Comparison of ENCODE assay signal across 8 cellular contexts in the genomic region with DNA sequence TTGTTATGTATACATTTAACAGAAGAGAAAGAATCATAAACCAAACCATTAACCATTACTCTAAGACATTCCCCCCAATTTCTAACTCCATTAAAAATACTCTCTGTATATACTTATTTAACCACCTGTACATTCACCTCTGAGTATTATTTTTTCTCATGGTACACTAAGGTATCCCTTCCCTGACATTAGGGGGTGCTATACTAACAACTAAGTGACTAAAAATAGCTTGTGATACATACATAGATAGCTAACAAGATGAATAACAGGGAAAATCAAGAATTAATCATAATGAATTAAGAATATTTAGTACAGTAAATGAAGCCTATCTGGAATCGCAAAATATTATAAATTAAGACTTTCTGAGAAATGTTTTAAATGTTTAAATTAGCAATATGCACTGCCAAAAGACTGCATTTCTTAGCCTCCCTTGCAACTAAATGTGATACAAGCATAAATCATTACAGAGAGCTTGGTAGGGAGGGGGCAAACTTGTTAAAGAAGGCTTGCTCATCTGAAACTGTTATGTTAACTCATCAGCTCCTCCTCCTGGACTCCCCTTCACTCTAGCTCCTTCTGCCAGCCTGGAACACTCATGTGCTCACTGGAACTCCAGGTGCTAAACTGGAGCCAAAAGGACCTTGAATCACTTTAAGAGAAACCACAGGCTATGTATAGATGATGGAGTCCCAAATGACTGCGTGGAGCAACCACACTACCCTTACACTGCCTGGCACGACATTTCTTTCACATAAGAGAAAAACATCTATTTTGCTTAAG. TPM values are rescaled to one million over a fixed set of nuclear protein-coding genes. Genes with fewer than 3 reads are reported as not detected.
DNase-seq lines count a peak whose midpoint lies in the region; ATAC-seq and TF ChIP-seq lines count a peak whose summit lies in the region.

No MANE protein-coding gene starts in this region.

- ATAC-seq in activated T-cell treated with anti-CD3 and anti-CD28 coated beads, Interleukin-2, amount 50 U/mL, for 72 hours (replicated peaks in 1 of 2) = peak; percentile 56 to 71
- ATAC-seq in GM21717 (IDR thresholded peaks at IDR 0.05; ENCODE audit: unreplicated experiment) = peak; percentile 77
- ATAC-seq in activated CD8-positive, alpha-beta T cell treated with anti-CD3 and anti-CD28 coated beads for 36 hours = peak; percentile 80

- H3K27ac Mint-ChIP-seq in activated T-cell treated with anti-CD3 and anti-CD28 coated beads, Interleukin-2, amount 50 U/mL, for 72 hours = no peak overlapping the region
- H3K27ac Mint-ChIP-seq in activated T-cell treated with anti-CD3 and anti-CD28 coated beads, Interleukin-2, amount 50 U/mL, for 24 hours = no peak overlapping the region
- peak overlapping the region; percentile 52 for H3K27ac Mint-ChIP-seq in activated CD8-positive, alpha-beta T cell treated with anti-CD3 and anti-CD28 coated beads for 36 hours

- intact Hi-C loops in activated CD8-positive, alpha-beta T cell treated with anti-CD3 and anti-CD28 coated beads for 36 hours (cut with micrococcal nuclease) = no loop called here

- peaks cover 10 to 26% of the 10 kb centered on the region in 2 donors for H3K36me3 Mint-ChIP-seq in activated T-cell treated with anti-CD3 and anti-CD28 coated beads, Interleukin-2, amount 50 U/mL, for 72 hours (ENCODE audit: insufficient read depth in 2 of 2)
- peaks cover 64% of the 10 kb centered on the region for H3K36me3 Mint-ChIP-seq in activated T-cell treated with anti-CD3 and anti-CD28 coated beads, Interleukin-2, amount 50 U/mL, for 24 hours (ENCODE audit: low read depth)
- peaks cover 22% of the 10 kb centered on the region for H3K36me3 Mint-ChIP-seq in activated CD8-positive, alpha-beta T cell treated with anti-CD3 and anti-CD28 coated beads for 36 hours (ENCODE audit: low read depth)

- TF ChIP-seq CTCF in LNCAP (IDR thresholded peaks at IDR 0.05) (peak; percentile 65), liver (IDR thresholded peaks at IDR 0.05; ENCODE audit: low read depth, low read length, missing input control) (peak; percentile 46)
- TF ChIP-seq CTCF in activated CD8-positive, alpha-beta T cell treated with anti-CD3 and anti-CD28 coated beads for 36 hours (IDR thresholded peaks at IDR 0.05) = peak; percentile 70

- peaks cover 3 to 10% (median 9%) of the 10 kb centered on the region in 4 donors for H3K36me3 ChIP-seq in liver (ENCODE audit: control insufficient read depth in 4 of 4, insufficient read depth in 3 of 4, low read depth in 1 of 4, low read length in 3 of 4)

- H3K27me3 ChIP-seq in liver (ENCODE audit: control insufficient read depth in 4 of 4, insufficient read depth in 4 of 4, low read length in 3 of 4) = no peaks in the 10 kb centered on the region

- H3K27ac ChIP-seq in liver (ENCODE audit: low read depth in 1 of 2, low read length in 2 of 2) = no peak overlapping the region

- no peaks in the 10 kb centered on the region for H3K9me3 Mint-ChIP-seq in activated T-cell treated with anti-CD3 and anti-CD28 coated beads, Interleukin-2, amount 50 U/mL, for 72 hours
- H3K9me3 Mint-ChIP-seq in activated T-cell treated with anti-CD3 and anti-CD28 coated beads, Interleukin-2, amount 50 U/mL, for 24 hours = no peaks in the 10 kb centered on the region
- no peaks in the 10 kb centered on the region for H3K9me3 Mint-ChIP-seq in activated CD8-positive, alpha-beta T cell treated with anti-CD3 and anti-CD28 coated beads for 36 hours

- TF ChIP-seq RAD21 in liver (IDR thresholded peaks at IDR 0.05) = peak; percentile 71 to 75

- no peak overlapping the region for H3K9ac ChIP-seq in liver (ENCODE audit: low read depth in 1 of 2, low read length in 2 of 2)

- no peaks in the 10 kb centered on the region for H3K4me1 ChIP-seq in liver (ENCODE audit: control insufficient read depth in 4 of 4, insufficient read depth in 4 of 4, low read length in 3 of 4)

- WGBS in liver = 94% methylated on average over 3 of the region's 3 CpGs

- no peak overlapping the region for H3K4me3 ChIP-seq in liver (ENCODE audit: low read depth in 1 of 3, low read length in 3 of 3)

- POLR2A ChIA-PET in activated CD8-positive, alpha-beta T cell treated with anti-CD3 and anti-CD28 coated beads for 36 hours (lab: Charles Lee) = interaction anchor here (0.6 to 1.5 kb wide), 2 partner anchors 91 to 95 kb away, joined by 3 read pairs; a partner anchor contains a TSS

- DNase-seq in activated T-cell treated with anti-CD3 and anti-CD28 coated beads, Interleukin-2, amount 50 U/mL, for 72 hours = no peak
- DNase-seq in activated T-cell treated with anti-CD3 and anti-CD28 coated beads, Interleukin-2, amount 50 U/mL, for 24 hours = no peak
- DNase-seq in activated CD8-positive, alpha-beta T cell treated with anti-CD3 and anti-CD28 coated beads for 36 hours = no peak
- DNase-seq in stimulated activated naive CD4-positive, alpha-beta T cell treated with Interleukin-2 at 50 U/mL for 16 hours (lab: John Stamatoyannopoulos, UW) = no peak
- DNase-seq in NCI-H1092 (lab: John Stamatoyannopoulos, UW) = no peak

- peaks cover 7% of the 10 kb centered on the region for H3K4me1 Mint-ChIP-seq in activated T-cell treated with anti-CD3 and anti-CD28 coated beads, Interleukin-2, amount 50 U/mL, for 72 hours (ENCODE audit: low read depth)
- peaks cover 20% of the 10 kb centered on the region for H3K4me1 Mint-ChIP-seq in activated T-cell treated with anti-CD3 and anti-CD28 coated beads, Interleukin-2, amount 50 U/mL, for 24 hours (ENCODE audit: low read depth)
- peaks cover 19% of the 10 kb centered on the region for H3K4me1 Mint-ChIP-seq in activated CD8-positive, alpha-beta T cell treated with anti-CD3 and anti-CD28 coated beads for 36 hours (ENCODE audit: low read depth)

- no peaks in the 10 kb centered on the region for H3K9me3 ChIP-seq in liver (ENCODE audit: control insufficient read depth in 4 of 4, low read length in 3 of 4)

- CTCF ChIA-PET in activated CD8-positive, alpha-beta T cell treated with anti-CD3 and anti-CD28 coated beads for 36 hours (lab: Charles Lee) = interaction anchor here (0.7 to 5.1 kb wide), 10 partner anchors 10 to 194 kb away, joined by 3 to 22 read pairs (median 6); a partner anchor contains a TSS

- H3K4me3 Mint-ChIP-seq in activated T-cell treated with anti-CD3 and anti-CD28 coated beads, Interleukin-2, amount 50 U/mL, for 72 hours = no peak overlapping the region
- H3K4me3 Mint-ChIP-seq in activated T-cell treated with anti-CD3 and anti-CD28 coated beads, Interleukin-2, amount 50 U/mL, for 24 hours = no peak overlapping the region
- H3K4me3 Mint-ChIP-seq in activated CD8-positive, alpha-beta T cell treated with anti-CD3 and anti-CD28 coated beads for 36 hours = no peak overlapping the region

- H3K27me3 Mint-ChIP-seq in activated T-cell treated with anti-CD3 and anti-CD28 coated beads, Interleukin-2, amount 50 U/mL, for 72 hours (ENCODE audit: low read depth) = no peaks in the 10 kb centered on the region
- no peaks in the 10 kb centered on the region for H3K27me3 Mint-ChIP-seq in activated T-cell treated with anti-CD3 and anti-CD28 coated beads, Interleukin-2, amount 50 U/mL, for 24 hours
- H3K27me3 Mint-ChIP-seq in activated CD8-positive, alpha-beta T cell treated with anti-CD3 and anti-CD28 coated beads for 36 hours = no peaks in the 10 kb centered on the region

TF ChIP-seq in liver, 16 proteins besides CTCF, POLR2A, EP300 and RAD21:
- TF ChIP-seq, protein P1, sequence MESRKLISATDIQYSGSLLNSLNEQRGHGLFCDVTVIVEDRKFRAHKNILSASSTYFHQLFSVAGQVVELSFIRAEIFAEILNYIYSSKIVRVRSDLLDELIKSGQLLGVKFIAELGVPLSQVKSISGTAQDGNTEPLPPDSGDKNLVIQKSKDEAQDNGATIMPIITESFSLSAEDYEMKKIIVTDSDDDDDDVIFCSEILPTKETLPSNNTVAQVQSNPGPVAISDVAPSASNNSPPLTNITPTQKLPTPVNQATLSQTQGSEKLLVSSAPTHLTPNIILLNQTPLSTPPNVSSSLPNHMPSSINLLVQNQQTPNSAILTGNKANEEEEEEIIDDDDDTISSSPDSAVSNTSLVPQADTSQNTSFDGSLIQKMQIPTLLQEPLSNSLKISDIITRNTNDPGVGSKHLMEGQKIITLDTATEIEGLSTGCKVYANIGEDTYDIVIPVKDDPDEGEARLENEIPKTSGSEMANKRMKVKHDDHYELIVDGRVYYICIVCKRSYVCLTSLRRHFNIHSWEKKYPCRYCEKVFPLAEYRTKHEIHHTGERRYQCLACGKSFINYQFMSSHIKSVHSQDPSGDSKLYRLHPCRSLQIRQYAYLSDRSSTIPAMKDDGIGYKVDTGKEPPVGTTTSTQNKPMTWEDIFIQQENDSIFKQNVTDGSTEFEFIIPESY (IDR thresholded peaks at IDR 0.05) = no peak
- TF ChIP-seq YY1 (IDR thresholded peaks at IDR 0.05) (no peak), GABPA (IDR thresholded peaks at IDR 0.05 in 1 of 2, conservative IDR thresholded peaks at IDR 0.05 in 1 of 2) (no peak), NR2F2 (IDR thresholded peaks at IDR 0.05) (no peak), RXRA (IDR thresholded peaks at IDR 0.05) (no peak)
- TF ChIP-seq, protein P2, sequence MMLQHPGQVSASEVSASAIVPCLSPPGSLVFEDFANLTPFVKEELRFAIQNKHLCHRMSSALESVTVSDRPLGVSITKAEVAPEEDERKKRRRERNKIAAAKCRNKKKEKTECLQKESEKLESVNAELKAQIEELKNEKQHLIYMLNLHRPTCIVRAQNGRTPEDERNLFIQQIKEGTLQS (IDR thresholded peaks at IDR 0.05) = no peak
TF ChIP-seq in liver: peak in this region for 0.

RNA-seq across cellular contexts. Expression of a gene that starts 14.9 kb away (rescaled TPM):
- 10 to 100 TPM; 37.4 to 44.1 TPM for total RNA-seq in activated T-cell treated with anti-CD3 and anti-CD28 coated beads, Interleukin-2, amount 50 U/mL, for 72 hours
- total RNA-seq in activated CD8-positive, alpha-beta T cell treated with anti-CD3 and anti-CD28 coated beads for 36 hours = 10 to 100 TPM; 32.4 to 34.1 TPM
- 10 to 100 TPM; 17.9 to 25.0 TPM for total RNA-seq in liver
- 1 to 10 TPM; 5.8 to 8.5 TPM for polyA plus RNA-seq in liver
